8 cellular contexts compared by ENCODE assay signal in the genomic region with DNA sequence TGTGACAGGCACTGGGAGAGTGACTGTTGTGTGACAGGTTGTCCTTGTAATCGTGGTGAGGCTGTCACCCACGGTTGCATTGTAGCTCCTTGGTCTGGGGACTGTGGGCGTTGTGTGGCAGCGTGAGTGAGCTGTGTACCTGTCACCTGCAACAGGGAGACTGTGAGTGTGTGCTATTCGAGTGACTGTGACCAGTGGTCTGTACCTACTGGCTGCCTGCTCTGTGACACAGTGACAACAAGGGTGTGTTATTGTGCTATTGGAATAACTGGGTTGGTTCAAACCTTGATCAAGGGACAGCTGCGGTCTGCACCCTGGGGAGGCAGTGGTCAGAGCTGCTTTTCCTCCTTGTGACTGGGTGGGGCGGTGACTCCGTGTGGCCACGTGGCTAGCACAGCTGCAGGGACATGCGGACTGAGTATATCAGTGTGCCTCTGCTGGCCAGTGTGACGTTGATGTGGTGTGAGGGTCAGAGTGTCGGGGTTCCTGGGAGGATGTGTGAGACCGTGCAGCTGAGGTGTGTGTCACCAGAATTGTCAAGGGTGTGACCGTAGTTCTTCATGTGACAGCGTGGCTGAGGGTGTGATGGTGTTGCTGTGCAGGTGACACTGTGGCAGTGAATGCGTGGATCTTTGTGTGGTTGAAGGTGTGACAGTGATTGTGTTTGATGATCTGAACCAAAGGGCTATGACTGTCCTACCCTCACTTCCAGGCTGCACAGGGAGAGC. TPM values are rescaled to one million over a fixed set of nuclear protein-coding genes. Genes with fewer than 3 reads are reported as not detected.
A peak's percentile ranks its signal among the peaks of the same experiment; 100 is the strongest.
DNase-seq lines count a peak whose midpoint lies in the region; ATAC-seq and TF ChIP-seq lines count a peak whose summit lies in the region.

No MANE protein-coding gene starts in this region.

- no peaks in the 10 kb centered on the region for H3K27me3 ChIP-seq in CD4-positive, alpha-beta T cell (ENCODE audit: control insufficient read depth, insufficient read depth, low read length)

- no peaks in the 10 kb centered on the region for H3K36me3 Mint-ChIP-seq in CD4-positive, alpha-beta T cell (ENCODE audit: low read depth)
- no peaks in the 10 kb centered on the region for H3K36me3 Mint-ChIP-seq in WTC11

- peaks cover 5% of the 10 kb centered on the region for H3K27me3 Mint-ChIP-seq in CD4-positive, alpha-beta T cell
- H3K27me3 Mint-ChIP-seq in WTC11 (ENCODE audit: low read depth) = peaks cover 34% of the 10 kb centered on the region; the same call in 1 of the 2 replicates

- H3K27ac Mint-ChIP-seq in CD4-positive, alpha-beta T cell = no peak overlapping the region
- H3K27ac Mint-ChIP-seq in WTC11 = no peak overlapping the region

- no peaks in the 10 kb centered on the region for H3K9me3 Mint-ChIP-seq in CD4-positive, alpha-beta T cell
- H3K9me3 Mint-ChIP-seq in WTC11 = no peaks in the 10 kb centered on the region

- no peak for DNase-seq in CD4-positive, alpha-beta T cell
- DNase-seq in M059J (ENCODE audit: low read depth) (peak; percentile 34), erythroblast (lab: John Stamatoyannopoulos, UW) (peak; percentile 56 to 71), occipital lobe (lab: John Stamatoyannopoulos, UW) (peak; percentile 81), NCI-H128 (lab: John Stamatoyannopoulos, UW; ENCODE audit: unreplicated experiment) (no peak), WTC11 (ENCODE audit: low spot score) (no peak), COLO829 (ENCODE audit: low spot score) (no peak)

- CTCF ChIA-PET in CD4-positive, alpha-beta T cell (lab: Charles Lee) = interaction anchor here (0.5 to 1.1 kb wide), 3 partner anchors 45 to 140 kb away, joined by 3 to 6 read pairs (median 4); no protein-coding TSS in a partner anchor
- CTCF ChIA-PET in WTC11 (lab: Charles Lee) = interaction anchor here (0.6 to 4.6 kb wide), 17 partner anchors 8 to 886 kb away, joined by 3 to 66 read pairs (median 5); no protein-coding TSS in a partner anchor

- intact Hi-C loops in CD4-positive, alpha-beta T cell (cut with DNase I, micrococcal nuclease) = loop anchor here (5.0 to 10.0 kb wide), 2 partner anchors 47 to 50 kb away; no protein-coding TSS in a partner anchor

- ATAC-seq in CD4-positive, alpha-beta T cell (ENCODE audit: poor library complexity) = no peak
- ATAC-seq in WTC11 (no peak), GM21423 (IDR thresholded peaks at IDR 0.05; ENCODE audit: unreplicated experiment) (no peak)

- POLR2A ChIA-PET in CD4-positive, alpha-beta T cell (lab: Charles Lee) = interaction anchor here (0.9 kb wide), 1 partner anchor 69 kb away, joined by 3 read pairs; no protein-coding TSS in a partner anchor
- POLR2A ChIA-PET in WTC11 (lab: Charles Lee) = interaction anchor here (0.6 kb wide), 1 partner anchor 122 kb away, joined by 4 read pairs; no protein-coding TSS in a partner anchor

- no peak for TF ChIP-seq CTCF in CD4-positive, alpha-beta T cell (IDR thresholded peaks at IDR 0.05)
- TF ChIP-seq CTCF in WTC11 (IDR thresholded peaks at IDR 0.05) = no peak

- no peaks in the 10 kb centered on the region for H3K4me1 Mint-ChIP-seq in CD4-positive, alpha-beta T cell (ENCODE audit: low read depth)
- peaks cover 6% of the 10 kb centered on the region; the same call in 1 of the 2 replicates for H3K4me1 Mint-ChIP-seq in WTC11

- H3K4me3 Mint-ChIP-seq in CD4-positive, alpha-beta T cell = no peak overlapping the region
- H3K4me3 Mint-ChIP-seq in WTC11 = no peak overlapping the region

- no peak for TF ChIP-seq POLR2A in erythroblast (IDR thresholded peaks at IDR 0.05; ENCODE audit: low read length)

- H3K9me3 ChIP-seq in CD4-positive, alpha-beta T cell (ENCODE audit: control insufficient read depth, low read length) = no peaks in the 10 kb centered on the region

- H3K27ac ChIP-seq in CD4-positive, alpha-beta T cell (ENCODE audit: low read depth, low read length) = peak overlapping the region; percentile 4

TF ChIP-seq in WTC11, 78 proteins besides CTCF, POLR2A, EP300 and RAD21:
- no peak for TF ChIP-seq IRF1 (CRISPR knock-in tag; IDR thresholded peaks at IDR 0.05)
- TF ChIP-seq ZBTB21 (CRISPR knock-in tag; IDR thresholded peaks at IDR 0.05; ENCODE audit: borderline replicate concordance) = no peak
- TF ChIP-seq PRRX2 (CRISPR knock-in tag; IDR thresholded peaks at IDR 0.05) = no peak
- TF ChIP-seq GTF2I (CRISPR knock-in tag; conservative IDR thresholded peaks at IDR 0.05) = no peak
- no peak for TF ChIP-seq SOX15 (CRISPR knock-in tag; IDR thresholded peaks at IDR 0.05)
- no peak for TF ChIP-seq OVOL2 (CRISPR knock-in tag; IDR thresholded peaks at IDR 0.05; ENCODE audit: borderline replicate concordance)
- TF ChIP-seq ZNF671 (CRISPR knock-in tag; IDR thresholded peaks at IDR 0.05) = no peak
- no peak for TF ChIP-seq SMAD3 (CRISPR knock-in tag; IDR thresholded peaks at IDR 0.05; ENCODE audit: borderline replicate concordance)
- no peak for TF ChIP-seq MXD4 (CRISPR knock-in tag; IDR thresholded peaks at IDR 0.05; ENCODE audit: borderline replicate concordance)
- TF ChIP-seq NR2C2 (CRISPR knock-in tag; IDR thresholded peaks at IDR 0.05) = no peak
- TF ChIP-seq MAX (CRISPR knock-in tag; IDR thresholded peaks at IDR 0.05) = no peak
- TF ChIP-seq IRF2 (CRISPR knock-in tag; IDR thresholded peaks at IDR 0.05; ENCODE audit: borderline replicate concordance, low read depth) = no peak
- TF ChIP-seq, protein P1, sequence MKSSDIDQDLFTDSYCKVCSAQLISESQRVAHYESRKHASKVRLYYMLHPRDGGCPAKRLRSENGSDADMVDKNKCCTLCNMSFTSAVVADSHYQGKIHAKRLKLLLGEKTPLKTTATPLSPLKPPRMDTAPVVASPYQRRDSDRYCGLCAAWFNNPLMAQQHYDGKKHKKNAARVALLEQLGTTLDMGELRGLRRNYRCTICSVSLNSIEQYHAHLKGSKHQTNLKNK (CRISPR knock-in tag; IDR thresholded peaks at IDR 0.05) = no peak
- no peak for TF ChIP-seq EMX1 (CRISPR knock-in tag; IDR thresholded peaks at IDR 0.05)
- TF ChIP-seq ZNF138 (CRISPR knock-in tag; conservative IDR thresholded peaks at IDR 0.05) = no peak

RNA-seq across cellular contexts. Expression of gene NFIX, which starts 10.1 kb away (rescaled TPM):
- total RNA-seq in CD4-positive, alpha-beta T cell = 1 to 10 TPM; 3.0 to 3.3 TPM
- 38.5 and 52.0 TPM in 2 replicates for total RNA-seq in M059J (2014; rRNA removed; shearing (Covaris generic))
- total RNA-seq in occipital lobe (124 TPM), WTC11 (2021) (0.44 to 1.5 TPM (median 1.4 TPM) in 3 replicates)

RNA-seq across cellular contexts. Expression of gene DAND5, which starts 15.8 kb away (rescaled TPM):
- not detected for total RNA-seq in CD4-positive, alpha-beta T cell
- 0.62 TPM in 1 of 2 replicates, not detected in the other for total RNA-seq in M059J (2014; rRNA removed; shearing (Covaris generic))
- not detected for total RNA-seq in occipital lobe
- total RNA-seq in WTC11 (2021) = 0.18 to 0.23 TPM (median 0.22 TPM) in 3 replicates

RNA-seq across cellular contexts. Expression of gene GADD45GIP1, which starts 28.2 kb away (rescaled TPM):
- 10 to 100 TPM; 12.1 to 12.8 TPM for total RNA-seq in CD4-positive, alpha-beta T cell
- total RNA-seq in M059J (2014; rRNA removed; shearing (Covaris generic)) = 48.1 and 54.0 TPM in 2 replicates
- total RNA-seq in occipital lobe (13.3 TPM), WTC11 (2021) (54.4 to 57.9 TPM (median 56.1 TPM) in 3 replicates)

RNA-seq across cellular contexts. Expression of gene RAD23A, which starts 39.6 kb away (rescaled TPM):
- 10 to 100 TPM; 90.0 to 92.7 TPM for total RNA-seq in CD4-positive, alpha-beta T cell
- total RNA-seq in M059J (2014; rRNA removed; shearing (Covaris generic)) = 156 and 205 TPM in 2 replicates
- total RNA-seq in occipital lobe (21.8 TPM), WTC11 (2021) (84.3 to 96.6 TPM (median 96.2 TPM) in 3 replicates)

RNA-seq across cellular contexts. Expression of gene CALR, which starts 46.8 kb away (rescaled TPM):
- 100 to 1,000 TPM; 558 to 559 TPM for total RNA-seq in CD4-positive, alpha-beta T cell
- 2,061 and 2,975 TPM in 2 replicates for total RNA-seq in M059J (2014; rRNA removed; shearing (Covaris generic))
- total RNA-seq in occipital lobe (280 TPM), WTC11 (2021) (977 to 1,088 TPM (median 978 TPM) in 3 replicates)

Comparison
In these comparisons a context has a peak if more than half of its experiments do, and no peak if none do; other contexts are left out.
1. DNase-seq: peak in M059J (single experiment), erythroblast (2 of 2) and occipital lobe (single experiment); none in CD4-positive, alpha-beta T cell (0 of 10), NCI-H128 (single experiment), WTC11 (single experiment) and COLO829 (single experiment).